In genomic region chr7:106283501-106283830, GRCh38 we compare ENCODE assay signal across 8 cellular contexts. TPM values are rescaled to one million over a fixed set of nuclear protein-coding genes. Genes with fewer than 3 reads are reported as not detected.
DNase-seq lines count a peak whose midpoint lies in the region; ATAC-seq and TF ChIP-seq lines count a peak whose summit lies in the region.

No MANE protein-coding gene starts in this region.

- ATAC-seq in GM19395 (IDR thresholded peaks at IDR 0.05; ENCODE audit: unreplicated experiment), result no peak

- TF ChIP-seq POLR2A in prostate gland (IDR thresholded peaks at IDR 0.05), result no peak

- H3K79me2 ChIP-seq in fibroblast of lung (ENCODE audit: control insufficient read depth, insufficient read depth, low read length), result peaks cover 42% of the 10 kb centered on the region

- no peak for DNase-seq in GM12864 (ENCODE audit: low read depth)
- no peak for DNase-seq in SJCRH30
- DNase-seq in fibroblast of lung (ENCODE audit: low read depth in 2 of 2), result peak in 1 of 2 donors; percentile 45
- no peak for DNase-seq in prostate gland (ENCODE audit: low spot score)
- DNase-seq in COLO668 (lab: John Stamatoyannopoulos, UW; ENCODE audit: unreplicated experiment), result no peak
- no peak for DNase-seq in T1000 (lab: John Stamatoyannopoulos, UW)
- DNase-seq in AG20443 (ENCODE audit: low spot score), result no peak

- TF ChIP-seq CTCF in GM12864 (IDR thresholded peaks at IDR 0.05; ENCODE audit: low read depth, low read length, missing control alignments) (no peak), fibroblast of lung (conservative IDR thresholded peaks at IDR 0.05 in 1 of 2, IDR thresholded peaks at IDR 0.05 in 1 of 2; ENCODE audit: low read depth in 1 of 2, low read length in 2 of 2) (no peak), prostate gland (IDR thresholded peaks at IDR 0.05) (no peak)

- H3K4me1 ChIP-seq in SJCRH30 (peaks cover 7% of the 10 kb centered on the region; the same call in 1 of the 2 replicates), fibroblast of lung (ENCODE audit: control insufficient read depth, extremely low read depth, insufficient read depth, low read length) (peaks cover 2% of the 10 kb centered on the region), prostate gland (replicated peaks) (no peaks in the 10 kb centered on the region)

- H3K9ac ChIP-seq in fibroblast of lung (ENCODE audit: insufficient read depth, low read length), result peak overlapping the region; percentile 93

- H3K36me3 ChIP-seq in SJCRH30, result no peaks in the 10 kb centered on the region; the same call in 1 of the 2 replicates
- no peaks in the 10 kb centered on the region for H3K36me3 ChIP-seq in fibroblast of lung (ENCODE audit: control insufficient read depth, insufficient read depth, low read length)
- H3K36me3 ChIP-seq in prostate gland, result no peaks in the 10 kb centered on the region

- peak overlapping the region; percentile 95 for H3K4me2 ChIP-seq in fibroblast of lung (ENCODE audit: extremely low read depth, insufficient read depth, low read length)

- H3K9me3 ChIP-seq in SJCRH30 (replicated peaks), result no peaks in the 10 kb centered on the region
- H3K9me3 ChIP-seq in fibroblast of lung (ENCODE audit: control insufficient read depth, insufficient read depth, low read depth, low read length), result no peaks in the 10 kb centered on the region
- H3K9me3 ChIP-seq in prostate gland, result no peaks in the 10 kb centered on the region

- 24% methylated on average over 5 of the region's 5 CpGs for WGBS in prostate gland

- H4K20me1 ChIP-seq in fibroblast of lung (ENCODE audit: control insufficient read depth, extremely low read depth, insufficient read depth, low read length), result no peaks in the 10 kb centered on the region

- H3K4me3 ChIP-seq in GM12864 (ENCODE audit: low read depth, low read length) (peak overlapping the region; percentile 76), SJCRH30 (peak overlapping the region; percentile 77), fibroblast of lung (replicated peaks in 1 of 4; ENCODE audit: control extremely low read depth in 1 of 4, insufficient read depth in 1 of 4, low read depth in 3 of 4, low read length in 4 of 4) (peak overlapping the region; percentile 42 to 99 (median 68)), prostate gland (peak overlapping the region; percentile 74 to 88)

- intact Hi-C loops in prostate gland (cut with DNase I), result no loop called here

- H2AFZ ChIP-seq in fibroblast of lung (ENCODE audit: low read length), result no peak overlapping the region

- H3K27me3 ChIP-seq in SJCRH30 (no peaks in the 10 kb centered on the region), fibroblast of lung (ENCODE audit: control insufficient read depth, insufficient read depth, low read length) (no peaks in the 10 kb centered on the region), prostate gland (replicated peaks; ENCODE audit: insufficient read depth) (no peaks in the 10 kb centered on the region)

- no peak overlapping the region for H3K27ac ChIP-seq in SJCRH30
- H3K27ac ChIP-seq in fibroblast of lung (ENCODE audit: insufficient read depth, low read length), result peak overlapping the region; percentile 83
- H3K27ac ChIP-seq in prostate gland, result peak overlapping the region; percentile 93 to 100

RNA-seq across cellular contexts. Expression of gene NAMPT, which starts 1.3 kb away (rescaled TPM):
- 31.5 and 36.2 TPM in 2 replicates for total RNA-seq in SJCRH30 (2014; rRNA removed; shearing (Covaris generic))
- total RNA-seq in fibroblast of lung (155 and 175 TPM in 2 replicates), prostate gland (100 to 1,000 TPM; 108 to 284 TPM)
- polyA plus RNA-seq in fibroblast of lung, result 47.3 and 57.7 TPM in 2 replicates
- polyA plus RNA-seq in fibroblast of lung (2012), result 43.3 and 48.1 TPM in 2 replicates
- 1.8 and 4.9 TPM in 2 replicates for polyA minus RNA-seq in fibroblast of lung (ENCODE audit: low replicate concordance)
